ENCODE assay signal across 15 cellular contexts in genomic region chr10:99358101-99358500, GRCh38. TPM values are rescaled to one million over a fixed set of nuclear protein-coding genes. Genes with fewer than 3 reads are reported as not detected.
DNase-seq lines count a peak whose midpoint lies in the region; ATAC-seq and TF ChIP-seq lines count a peak whose summit lies in the region.
"Had no signal": no experiment of that assay in that cellular context is flagged by ENCODE, and none has a peak within 500 bp of the region (broad histone marks: within the 10 kb centered on the region; RNA-seq: fewer than 3 reads in every experiment).

No MANE protein-coding gene starts in this region.

- H3K4me3 Mint-ChIP-seq in neural crest cell, result no peak overlapping the region
- H3K4me3 Mint-ChIP-seq: CD4-positive, alpha-beta T cell had no signal

- no peaks in the 10 kb centered on the region for H3K36me3 Mint-ChIP-seq in neural crest cell (ENCODE audit: low read depth)

- DNase-seq in H7, result peak; percentile 36
- peak; percentile 31 for DNase-seq in NCI-H526 treated with DMSO at 0.1 percent for 48 hours (lab: John Stamatoyannopoulos, UW)
- DNase-seq in iPS DF 19.7 (ENCODE audit: low read depth, low spot score), result peak; percentile 56
- no peak for DNase-seq in neural crest cell (ENCODE audit: low read depth, low spot score)
- DNase-seq in NCI-H1436 treated with DMSO at 0.1 percent for 48 hours (lab: John Stamatoyannopoulos, UW), result no peak
- DNase-seq in activated T-cell treated with anti-CD3 and anti-CD28 coated beads, Interleukin-2, amount 50 U/mL, for 1 hour, result no peak
- no peak for DNase-seq in OCI-M2 (lab: John Stamatoyannopoulos, UW; ENCODE audit: unreplicated experiment)
- DNase-seq: CD4-positive, alpha-beta T cell; KG1; NCI-H1092; NCI-H1694 treated with DMSO at 0.1 percent for 48 hours; SIG-M5 had no signal

- no peak overlapping the region for H3K4me3 ChIP-seq in H7 (ENCODE audit: insufficient read depth, low read depth, low read length)
- H3K4me3 ChIP-seq: HAP-1 had no signal

- no peaks in the 10 kb centered on the region for H3K36me3 ChIP-seq in H7 (replicated peaks; ENCODE audit: control insufficient read depth, insufficient read depth, low read length)

- H3K27me3 Mint-ChIP-seq in neural crest cell (ENCODE audit: low read depth), result peaks cover 14% of the 10 kb centered on the region

- no peak for ATAC-seq in GM19023 (IDR thresholded peaks at IDR 0.05; ENCODE audit: unreplicated experiment)

- TF ChIP-seq CTCF in neural crest cell (conservative IDR thresholded peaks at IDR 0.05), result no peak

- H3K9me3 Mint-ChIP-seq in neural crest cell, result no peaks in the 10 kb centered on the region
- H3K9me3 Mint-ChIP-seq: CD4-positive, alpha-beta T cell had no signal

- H3K27ac Mint-ChIP-seq in neural crest cell (ENCODE audit: unreplicated experiment), result peak overlapping the region; percentile 44
- H3K27ac Mint-ChIP-seq: CD4-positive, alpha-beta T cell had no signal

- H3K4me1 Mint-ChIP-seq in neural crest cell, result peaks cover 5% of the 10 kb centered on the region

- peaks cover 3% of the 10 kb centered on the region for H3K27me3 ChIP-seq in H7 (ENCODE audit: control insufficient read depth, insufficient read depth, low read length)

RNA-seq across cellular contexts. Expression of gene CNNM1, which starts 28.9 kb away (rescaled TPM):
- 0.52 and 0.66 TPM in 2 replicates for total RNA-seq in H7 (2014; rRNA removed; shearing (Covaris generic))
- 1.6 and 2.0 TPM in 2 replicates for total RNA-seq in neural crest cell
- total RNA-seq: HT-29 had no signal

Comparison
In these comparisons a context has a peak if more than half of its experiments do, and no peak if none do; other contexts are left out.
1. DNase-seq: peak in H7 (single experiment), NCI-H526 treated with DMSO at 0.1 percent for 48 hours (single experiment) and iPS DF 19.7 (single experiment); none in neural crest cell (single experiment), NCI-H1436 treated with DMSO at 0.1 percent for 48 hours (single experiment), activated T-cell treated with anti-CD3 and anti-CD28 coated beads, Interleukin-2, amount 50 U/mL, for 1 hour (single experiment) and OCI-M2 (single experiment).